Comparison of ENCODE assay signal across 1 cellular context in the genomic region with DNA sequence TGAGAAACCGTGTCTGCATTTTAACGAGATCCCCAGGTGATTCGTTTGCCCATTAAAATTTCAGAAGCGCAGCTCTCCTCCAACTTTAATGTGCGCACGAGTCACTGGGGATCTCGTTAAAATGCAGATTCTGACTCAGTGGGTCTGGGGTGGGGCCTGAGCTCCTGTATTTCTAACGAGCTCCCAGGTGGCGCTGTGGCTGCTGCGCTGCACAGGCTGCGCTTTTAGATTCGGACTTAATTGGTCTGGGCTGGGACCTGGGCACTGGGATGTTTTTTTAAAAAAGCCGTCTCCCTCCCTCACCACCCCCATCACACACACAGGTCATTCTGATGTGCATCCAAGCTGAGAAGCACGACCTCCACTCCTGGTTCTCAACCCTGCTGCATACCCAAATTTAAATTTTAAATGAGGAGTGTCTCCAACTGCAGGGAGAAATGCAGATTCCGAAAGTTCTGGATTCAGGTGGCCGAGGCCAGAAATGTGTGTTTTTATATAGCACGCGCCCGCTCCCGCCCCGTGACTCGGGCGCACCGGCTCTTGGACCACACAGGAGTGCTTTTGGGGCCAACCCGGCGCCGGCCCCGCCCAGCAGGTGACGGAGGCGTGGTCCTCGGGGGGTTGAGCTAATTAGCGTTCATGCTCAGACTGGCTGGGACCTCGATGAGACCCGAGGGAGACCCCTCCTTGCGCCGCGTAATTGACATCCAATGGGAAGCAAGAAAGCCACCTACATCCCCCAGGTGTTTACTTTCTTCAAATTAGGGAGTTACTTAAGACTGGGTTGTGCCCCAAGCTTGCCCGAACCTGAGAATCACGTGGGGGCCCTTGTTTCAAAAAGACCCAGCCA.
TF ChIP-seq lines count a peak whose summit lies in the region.

No MANE protein-coding gene starts in this region.

TF ChIP-seq in HEK293, 187 proteins besides CTCF, POLR2A, EP300 and RAD21 (continued from another document and continues in another):
- TF ChIP-seq, protein P1, sequence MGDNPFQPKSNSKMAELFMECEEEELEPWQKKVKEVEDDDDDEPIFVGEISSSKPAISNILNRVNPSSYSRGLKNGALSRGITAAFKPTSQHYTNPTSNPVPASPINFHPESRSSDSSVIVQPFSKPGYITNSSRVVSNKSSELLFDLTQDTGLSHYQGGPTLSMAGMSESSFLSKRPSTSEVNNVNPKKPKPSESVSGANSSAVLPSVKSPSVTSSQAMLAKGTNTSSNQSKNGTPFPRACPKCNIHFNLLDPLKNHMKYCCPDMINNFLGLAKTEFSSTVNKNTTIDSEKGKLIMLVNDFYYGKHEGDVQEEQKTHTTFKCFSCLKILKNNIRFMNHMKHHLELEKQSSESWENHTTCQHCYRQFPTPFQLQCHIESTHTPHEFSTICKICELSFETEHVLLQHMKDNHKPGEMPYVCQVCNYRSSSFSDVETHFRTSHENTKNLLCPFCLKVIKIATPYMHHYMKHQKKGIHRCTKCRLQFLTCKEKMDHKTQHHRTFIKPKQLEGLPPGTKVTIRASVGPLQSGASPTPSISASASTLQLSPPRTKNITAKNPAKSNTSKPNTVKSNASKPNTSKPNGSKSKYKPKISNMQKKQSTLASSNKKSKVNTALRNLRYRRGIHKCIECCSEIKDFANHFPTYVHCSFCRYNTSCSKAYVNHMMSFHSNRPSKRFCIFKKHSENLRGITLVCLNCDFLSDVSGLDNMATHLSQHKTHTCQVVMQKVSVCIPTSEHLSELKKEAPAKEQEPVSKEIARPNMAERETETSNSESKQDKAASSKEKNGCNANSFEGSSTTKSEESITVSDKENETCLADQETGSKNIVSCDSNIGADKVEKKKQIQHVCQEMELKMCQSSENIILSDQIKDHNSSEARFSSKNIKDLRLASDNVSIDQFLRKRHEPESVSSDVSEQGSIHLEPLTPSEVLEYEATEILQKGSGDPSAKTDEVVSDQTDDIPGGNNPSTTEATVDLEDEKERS (tag by site-specific recombination; IDR thresholded peaks at IDR 0.05): no peak
- TF ChIP-seq ZNF600 (tag by site-specific recombination; IDR thresholded peaks at IDR 0.05) (peak; percentile 43; the same call in 1 of the 2 replicates), ZBTB8A (tag by site-specific recombination; IDR thresholded peaks at IDR 0.05) (no peak), ZIC2 (tag by site-specific recombination; IDR thresholded peaks at IDR 0.05) (no peak), ZNF184 (tag by site-specific recombination; IDR thresholded peaks at IDR 0.05) (no peak; the same call in 1 of the 2 replicates), ZNF549 (tag by site-specific recombination; IDR thresholded peaks at IDR 0.05) (no peak), KLF17 (tag by site-specific recombination; IDR thresholded peaks at IDR 0.05) (no peak), SCRT1 (tag by site-specific recombination; IDR thresholded peaks at IDR 0.05; ENCODE audit: borderline replicate concordance) (no peak), MEIS1 (CRISPR knock-in tag; IDR thresholded peaks at IDR 0.05; ENCODE audit: borderline replicate concordance) (no peak), BCL6B (tag by site-specific recombination; IDR thresholded peaks at IDR 0.05) (no peak), ZNF2 (tag by site-specific recombination; IDR thresholded peaks at IDR 0.05) (peak; percentile 97), ZNF132 (tag by site-specific recombination; IDR thresholded peaks at IDR 0.05; ENCODE audit: borderline replicate concordance) (no peak), HOXD13 (CRISPR knock-in tag; IDR thresholded peaks at IDR 0.05; ENCODE audit: borderline replicate concordance) (no peak), ZNF561 (tag by site-specific recombination; IDR thresholded peaks at IDR 0.05; ENCODE audit: borderline replicate concordance) (no peak), ZNF571 (tag by site-specific recombination; IDR thresholded peaks at IDR 0.05) (no peak), SETDB1 (IDR thresholded peaks at IDR 0.05; ENCODE audit: insufficient read length, low read length) (no peak), ZNF23 (tag by site-specific recombination; IDR thresholded peaks at IDR 0.05; ENCODE audit: borderline replicate concordance) (no peak), ZNF707 (tag by site-specific recombination; IDR thresholded peaks at IDR 0.05) (no peak), ZNF133 (tag by site-specific recombination; IDR thresholded peaks at IDR 0.05) (no peak), ZFP41 (tag by site-specific recombination; IDR thresholded peaks at IDR 0.05; ENCODE audit: borderline replicate concordance) (no peak), ZNF266 (tag by site-specific recombination; IDR thresholded peaks at IDR 0.05; ENCODE audit: low read depth) (no peak), ZBTB48 (tag by site-specific recombination; IDR thresholded peaks at IDR 0.05) (no peak), ZNF24 (tag by site-specific recombination; IDR thresholded peaks at IDR 0.05) (no peak), ZNF223 (tag by site-specific recombination; IDR thresholded peaks at IDR 0.05) (no peak), ZNF138 (tag by site-specific recombination; IDR thresholded peaks at IDR 0.05; ENCODE audit: borderline replicate concordance) (no peak), ZBTB11 (tag by site-specific recombination; conservative IDR thresholded peaks at IDR 0.05; ENCODE audit: low read depth) (no peak), SP2 (tag by site-specific recombination; IDR thresholded peaks at IDR 0.05) (peak; percentile 85), ZNF18 (tag by site-specific recombination; IDR thresholded peaks at IDR 0.05) (no peak), ZNF555 (tag by site-specific recombination; conservative IDR thresholded peaks at IDR 0.05) (no peak), ZNF76 (tag by site-specific recombination; IDR thresholded peaks at IDR 0.05; ENCODE audit: borderline replicate concordance, low read depth) (0 out of 2 replicates have a peak, but pooled peaks have one; percentile 7), EGR2 (tag by site-specific recombination; IDR thresholded peaks at IDR 0.05; ENCODE audit: low read depth) (no peak)
- TF ChIP-seq, protein P2, sequence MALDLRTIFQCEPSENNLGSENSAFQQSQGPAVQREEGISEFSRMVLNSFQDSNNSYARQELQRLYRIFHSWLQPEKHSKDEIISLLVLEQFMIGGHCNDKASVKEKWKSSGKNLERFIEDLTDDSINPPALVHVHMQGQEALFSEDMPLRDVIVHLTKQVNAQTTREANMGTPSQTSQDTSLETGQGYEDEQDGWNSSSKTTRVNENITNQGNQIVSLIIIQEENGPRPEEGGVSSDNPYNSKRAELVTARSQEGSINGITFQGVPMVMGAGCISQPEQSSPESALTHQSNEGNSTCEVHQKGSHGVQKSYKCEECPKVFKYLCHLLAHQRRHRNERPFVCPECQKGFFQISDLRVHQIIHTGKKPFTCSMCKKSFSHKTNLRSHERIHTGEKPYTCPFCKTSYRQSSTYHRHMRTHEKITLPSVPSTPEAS (tag by site-specific recombination; IDR thresholded peaks at IDR 0.05): no peak
- TF ChIP-seq, protein P3, sequence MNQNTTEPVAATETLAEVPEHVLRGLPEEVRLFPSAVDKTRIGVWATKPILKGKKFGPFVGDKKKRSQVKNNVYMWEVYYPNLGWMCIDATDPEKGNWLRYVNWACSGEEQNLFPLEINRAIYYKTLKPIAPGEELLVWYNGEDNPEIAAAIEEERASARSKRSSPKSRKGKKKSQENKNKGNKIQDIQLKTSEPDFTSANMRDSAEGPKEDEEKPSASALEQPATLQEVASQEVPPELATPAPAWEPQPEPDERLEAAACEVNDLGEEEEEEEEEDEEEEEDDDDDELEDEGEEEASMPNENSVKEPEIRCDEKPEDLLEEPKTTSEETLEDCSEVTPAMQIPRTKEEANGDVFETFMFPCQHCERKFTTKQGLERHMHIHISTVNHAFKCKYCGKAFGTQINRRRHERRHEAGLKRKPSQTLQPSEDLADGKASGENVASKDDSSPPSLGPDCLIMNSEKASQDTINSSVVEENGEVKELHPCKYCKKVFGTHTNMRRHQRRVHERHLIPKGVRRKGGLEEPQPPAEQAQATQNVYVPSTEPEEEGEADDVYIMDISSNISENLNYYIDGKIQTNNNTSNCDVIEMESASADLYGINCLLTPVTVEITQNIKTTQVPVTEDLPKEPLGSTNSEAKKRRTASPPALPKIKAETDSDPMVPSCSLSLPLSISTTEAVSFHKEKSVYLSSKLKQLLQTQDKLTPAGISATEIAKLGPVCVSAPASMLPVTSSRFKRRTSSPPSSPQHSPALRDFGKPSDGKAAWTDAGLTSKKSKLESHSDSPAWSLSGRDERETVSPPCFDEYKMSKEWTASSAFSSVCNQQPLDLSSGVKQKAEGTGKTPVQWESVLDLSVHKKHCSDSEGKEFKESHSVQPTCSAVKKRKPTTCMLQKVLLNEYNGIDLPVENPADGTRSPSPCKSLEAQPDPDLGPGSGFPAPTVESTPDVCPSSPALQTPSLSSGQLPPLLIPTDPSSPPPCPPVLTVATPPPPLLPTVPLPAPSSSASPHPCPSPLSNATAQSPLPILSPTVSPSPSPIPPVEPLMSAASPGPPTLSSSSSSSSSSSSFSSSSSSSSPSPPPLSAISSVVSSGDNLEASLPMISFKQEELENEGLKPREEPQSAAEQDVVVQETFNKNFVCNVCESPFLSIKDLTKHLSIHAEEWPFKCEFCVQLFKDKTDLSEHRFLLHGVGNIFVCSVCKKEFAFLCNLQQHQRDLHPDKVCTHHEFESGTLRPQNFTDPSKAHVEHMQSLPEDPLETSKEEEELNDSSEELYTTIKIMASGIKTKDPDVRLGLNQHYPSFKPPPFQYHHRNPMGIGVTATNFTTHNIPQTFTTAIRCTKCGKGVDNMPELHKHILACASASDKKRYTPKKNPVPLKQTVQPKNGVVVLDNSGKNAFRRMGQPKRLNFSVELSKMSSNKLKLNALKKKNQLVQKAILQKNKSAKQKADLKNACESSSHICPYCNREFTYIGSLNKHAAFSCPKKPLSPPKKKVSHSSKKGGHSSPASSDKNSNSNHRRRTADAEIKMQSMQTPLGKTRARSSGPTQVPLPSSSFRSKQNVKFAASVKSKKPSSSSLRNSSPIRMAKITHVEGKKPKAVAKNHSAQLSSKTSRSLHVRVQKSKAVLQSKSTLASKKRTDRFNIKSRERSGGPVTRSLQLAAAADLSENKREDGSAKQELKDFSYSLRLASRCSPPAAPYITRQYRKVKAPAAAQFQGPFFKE (tag by site-specific recombination; IDR thresholded peaks at IDR 0.05; ENCODE audit: borderline replicate concordance): no peak
- TF ChIP-seq, protein P4, sequence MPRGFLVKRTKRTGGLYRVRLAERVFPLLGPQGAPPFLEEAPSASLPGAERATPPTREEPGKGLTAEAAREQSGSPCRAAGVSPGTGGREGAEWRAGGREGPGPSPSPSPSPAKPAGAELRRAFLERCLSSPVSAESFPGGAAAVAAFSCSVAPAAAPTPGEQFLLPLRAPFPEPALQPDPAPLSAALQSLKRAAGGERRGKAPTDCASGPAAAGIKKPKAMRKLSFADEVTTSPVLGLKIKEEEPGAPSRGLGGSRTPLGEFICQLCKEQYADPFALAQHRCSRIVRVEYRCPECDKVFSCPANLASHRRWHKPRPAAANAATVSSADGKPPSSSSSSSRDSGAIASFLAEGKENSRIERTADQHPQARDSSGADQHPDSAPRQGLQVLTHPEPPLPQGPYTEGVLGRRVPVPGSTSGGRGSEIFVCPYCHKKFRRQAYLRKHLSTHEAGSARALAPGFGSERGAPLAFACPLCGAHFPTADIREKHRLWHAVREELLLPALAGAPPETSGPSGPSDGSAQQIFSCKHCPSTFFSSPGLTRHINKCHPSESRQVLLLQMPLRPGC (tag by site-specific recombination; IDR thresholded peaks at IDR 0.05): no peak
